Comparison of ENCODE assay signal across 31 cellular contexts in the genomic region with DNA sequence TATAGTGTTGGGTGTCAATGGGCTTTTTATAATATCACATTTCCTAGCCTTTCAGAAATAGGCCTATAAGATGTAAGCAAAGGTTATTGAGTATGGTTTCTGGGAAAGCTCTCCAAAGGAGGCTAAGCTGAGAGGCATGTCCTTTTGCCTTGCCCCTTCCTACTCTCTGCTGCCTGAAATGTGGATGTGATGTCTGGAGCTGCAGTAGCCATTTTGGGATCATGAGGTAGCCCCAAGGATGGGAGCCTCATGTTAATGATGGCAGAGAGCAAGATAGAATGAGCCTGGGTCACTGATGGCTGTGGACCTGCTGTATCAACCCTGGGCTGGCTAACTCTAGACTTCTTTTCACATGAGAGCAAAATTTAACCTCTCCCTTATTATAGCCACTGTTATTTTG.
"Had no signal": no experiment of that assay in that cellular context is flagged by ENCODE, and none has a peak within 500 bp of the region (broad histone marks: within the 10 kb centered on the region; RNA-seq: fewer than 3 reads in every experiment).

No MANE protein-coding gene starts in this region.

- H3K9me3 ChIP-seq: adrenal gland, body of pancreas, breast epithelium had no signal

- H3K27ac ChIP-seq: adrenal gland, body of pancreas, brain microvascular endothelial cell, breast epithelium had no signal

- H3K4me1 ChIP-seq: breast epithelium had no signal

- H3K4me3 ChIP-seq: adrenal gland, body of pancreas, breast epithelium had no signal

- H3K27me3 Mint-ChIP-seq: activated CD4-positive, alpha-beta T cell treated with anti-CD3 and anti-CD28 coated beads for 36 hours; activated naive CD8-positive, alpha-beta T cell treated with anti-CD3 and anti-CD28 coated beads for 36 hours; activated T-cell treated with anti-CD3 and anti-CD28 coated beads, Interleukin-2, amount 50 U/mL, for 24 hours; T-cell had no signal

- H3K4me3 Mint-ChIP-seq: activated CD4-positive, alpha-beta memory T cell treated with anti-CD3 and anti-CD28 coated beads, Interleukin-2, amount 10 ng/mL, durations not matched to agents 7 days and 5 days; activated CD4-positive, alpha-beta T cell treated with anti-CD3 and anti-CD28 coated beads for 36 hours; activated CD4-positive, alpha-beta T cell treated with anti-CD3 and anti-CD28 coated beads, Interleukin-2, amount 10 ng/mL, durations not matched to agents 7 days and 5 days; activated naive CD8-positive, alpha-beta T cell treated with anti-CD3 and anti-CD28 coated beads for 36 hours; activated T-cell treated with anti-CD3 and anti-CD28 coated beads, Interleukin-2, amount 50 U/mL, for 24 hours; T-cell; T-helper 2 cell treated with Interferon-gamma antibody and Interleukin-4, amounts not matched to agents 5 μg/mL and 100 μg/mL, for 36 hours had no signal

- H3K27ac Mint-ChIP-seq: activated CD4-positive, alpha-beta memory T cell treated with anti-CD3 and anti-CD28 coated beads, Interleukin-2, amount 10 ng/mL, durations not matched to agents 7 days and 5 days; activated CD4-positive, alpha-beta T cell treated with anti-CD3 and anti-CD28 coated beads for 36 hours; activated CD4-positive, alpha-beta T cell treated with anti-CD3 and anti-CD28 coated beads, Interleukin-2, amount 10 ng/mL, durations not matched to agents 7 days and 5 days; activated naive CD4-positive, alpha-beta T cell treated with anti-CD3 and anti-CD28 coated beads, Interleukin-2, amount 50 U/mL, for 72 hours; activated naive CD8-positive, alpha-beta T cell treated with anti-CD3 and anti-CD28 coated beads for 36 hours; activated T-cell treated with anti-CD3 and anti-CD28 coated beads, Interleukin-2, amount 50 U/mL, for 24 hours; activated T-helper 2 cell treated with anti-CD3 and anti-CD28 coated beads, Interferon-gamma antibody, Interleukin-2, Interleukin-4, amounts not matched to agents 10 μg/mL and 5 μg/mL and 100 μg/mL, durations not matched to agents 14 hours and 24 hours and 36 hours; T-cell; T-helper 2 cell treated with Interferon-gamma antibody and Interleukin-4, amounts not matched to agents 5 μg/mL and 100 μg/mL, for 36 hours had no signal

- FAIRE-seq: astrocyte, TTC549 had no signal

- H3K36me3 ChIP-seq: adrenal gland, brain microvascular endothelial cell, breast epithelium had no signal

- DNase-seq: activated CD4-positive, alpha-beta memory T cell treated with anti-CD3 and anti-CD28 coated beads, Interleukin-2, amount 10 ng/mL, durations not matched to agents 7 days and 5 days; activated CD4-positive, alpha-beta T cell treated with anti-CD3 and anti-CD28 coated beads for 1 hour; activated CD4-positive, alpha-beta T cell treated with anti-CD3 and anti-CD28 coated beads for 36 hours; activated CD4-positive, alpha-beta T cell treated with anti-CD3 and anti-CD28 coated beads for 48 hours; activated CD4-positive, alpha-beta T cell treated with anti-CD3 and anti-CD28 coated beads, Interleukin-2, amount 10 ng/mL, durations not matched to agents 7 days and 5 days; activated CD4-positive, alpha-beta T cell treated with anti-CD3 and anti-CD28 coated beads, Interleukin-2, amount 50 U/mL, for 48 hours; activated CD4-positive, CD25-positive, alpha-beta regulatory T cell; activated CD8-positive, alpha-beta memory T cell treated with anti-CD3 and anti-CD28 coated beads, Interleukin-2, amount 50 U/mL, for 48 hours; activated effector memory CD4-positive, alpha-beta T cell treated with Interleukin-2 at 50 U/mL for 16 hours; activated gamma-delta T cell; activated naive CD4-positive, alpha-beta T cell treated with anti-CD3 and anti-CD28 coated beads, Interleukin-2, amount 50 U/mL, for 16 hours; activated naive CD4-positive, alpha-beta T cell treated with Interleukin-2 at 50 U/mL for 16 hours; activated naive CD8-positive, alpha-beta T cell treated with anti-CD3 and anti-CD28 coated beads for 36 hours; activated T-cell treated with anti-CD3 and anti-CD28 coated beads, Interleukin-2, amount 50 U/mL, for 24 hours; activated T-cell treated with anti-CD3 and anti-CD28 coated beads, Interleukin-2, amount 50 U/mL, for 48 hours; adrenal gland; amniotic stem cell; aorta; body of pancreas; brain microvascular endothelial cell; central memory CD4-positive, alpha-beta T cell; T-cell; T-helper 2 cell; T-helper 9 cell had no signal

- H3K9me3 Mint-ChIP-seq: T-cell had no signal

- H3K36me3 Mint-ChIP-seq: T-cell had no signal

- H3K27me3 ChIP-seq: adrenal gland, body of pancreas, brain microvascular endothelial cell had no signal

- ATAC-seq: activated CD4-positive, alpha-beta T cell treated with anti-CD3 and anti-CD28 coated beads for 36 hours; activated CD4-positive, CD25-positive, alpha-beta regulatory T cell treated with anti-CD3 and anti-CD28 coated beads, Interleukin-2, amount 50 U/mL, for 24 hours; activated naive CD4-positive, alpha-beta T cell treated with anti-CD3 and anti-CD28 coated beads, Interleukin-2, amount 50 U/mL, for 72 hours; body of pancreas; T-cell had no signal
